28 cellular contexts compared by ENCODE assay signal in the genomic region with DNA sequence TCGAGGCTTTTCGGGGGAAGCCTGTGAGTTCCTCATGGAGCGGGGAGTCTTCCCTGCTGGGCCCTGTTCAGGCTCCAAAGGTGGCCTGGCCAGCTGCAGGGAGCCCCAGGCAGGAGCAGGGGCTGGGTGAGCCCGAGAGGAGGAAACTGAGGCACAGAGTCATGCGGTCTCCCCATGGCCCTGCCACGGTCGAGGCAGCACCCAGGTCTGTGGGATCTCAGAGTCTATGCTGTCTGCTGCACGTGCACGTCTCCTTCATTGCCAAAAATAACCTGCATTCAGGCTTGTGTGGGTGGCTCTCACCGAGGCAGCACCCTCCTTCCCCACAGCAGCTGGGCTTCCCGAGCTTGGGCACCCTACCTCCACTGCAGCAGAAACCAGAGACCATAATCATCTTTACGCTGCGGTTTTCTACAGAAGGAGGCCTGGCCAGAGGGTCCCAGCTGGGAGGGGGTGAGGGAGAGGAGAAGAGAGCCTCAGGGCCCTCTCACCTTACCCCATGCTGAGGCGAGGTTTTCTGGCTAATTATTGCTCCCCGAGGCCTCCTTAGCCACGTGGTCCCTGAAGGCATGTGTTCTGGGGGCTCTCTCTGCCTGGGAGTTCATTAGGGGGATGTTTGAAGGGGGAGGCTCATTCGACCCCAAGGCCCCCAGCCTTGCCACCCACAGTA.
DNase-seq lines count a peak whose midpoint lies in the region; ATAC-seq, FAIRE-seq and TF ChIP-seq lines count a peak whose summit lies in the region.
"Had no signal": no experiment of that assay in that cellular context is flagged by ENCODE, and none has a peak within 500 bp of the region (broad histone marks: within the 10 kb centered on the region; RNA-seq: fewer than 3 reads in every experiment).

No MANE protein-coding gene starts in this region.

- H3K27me3 ChIP-seq in BLaER1 treated with 17β-estradiol and CSF1 and Interleukin-3, amounts not matched to agents 10 nM and 100 nM = no peaks in the 10 kb centered on the region
- H3K27me3 ChIP-seq in WERI-Rb-1 (ENCODE audit: insufficient read depth, low read depth, severe bottlenecking) = no peaks in the 10 kb centered on the region
- H3K27me3 ChIP-seq: SJSA1 had no signal

- no peak overlapping the region for H3K4me3 Mint-ChIP-seq in activated T-cell treated with anti-CD3 and anti-CD28 coated beads, Interleukin-2, amount 50 U/mL, for 72 hours
- H3K4me3 Mint-ChIP-seq: CD4-positive, alpha-beta memory T cell had no signal

- no peaks in the 10 kb centered on the region for H3K4me1 Mint-ChIP-seq in activated T-cell treated with anti-CD3 and anti-CD28 coated beads, Interleukin-2, amount 50 U/mL, for 72 hours (ENCODE audit: low read depth)

- peak; percentile 4 for DNase-seq in WERI-Rb-1
- DNase-seq in kidney = peak; percentile 46
- DNase-seq in putamen (ENCODE audit: low spot score) = peak; percentile 4
- DNase-seq in NCI-H774 (lab: John Stamatoyannopoulos, UW) = no peak
- no peak for DNase-seq in activated T-cell treated with anti-CD3 and anti-CD28 coated beads, Interleukin-2, amount 50 U/mL, for 72 hours
- DNase-seq: C1 segment of cervical spinal cord; CD4-positive, alpha-beta memory T cell; Karpas-422; NCI-H1092; NCI-H1436; NCI-H187; NCI-H2081 treated with DMSO at 0.1 percent for 48 hours; NCI-H2171 treated with DMSO at 0.1 percent for 48 hours; NCI-H345; NCI-H510A treated with DMSO at 0.1 percent for 48 hours; NCI-H748 treated with DMSO at 0.1 percent for 48 hours; NK-92 treated with Interleukin-12 subunit alpha and Interleukin-12 subunit beta, amount 100 ng/mL, for 24 hours; PC-3; Right ventricle myocardium superior had no signal

- H3K9me3 Mint-ChIP-seq in activated T-cell treated with anti-CD3 and anti-CD28 coated beads, Interleukin-2, amount 50 U/mL, for 72 hours = peaks cover 2% of the 10 kb centered on the region in 2 donors

- H3K27me3 Mint-ChIP-seq in activated T-cell treated with anti-CD3 and anti-CD28 coated beads, Interleukin-2, amount 50 U/mL, for 72 hours (ENCODE audit: low read depth) = peaks cover 6% of the 10 kb centered on the region

- no peaks in the 10 kb centered on the region; a peak in 3 of 22 replicates for H4K20me1 ChIP-seq in BLaER1 treated with 17β-estradiol and CSF1 and Interleukin-3, amounts not matched to agents 10 nM and 100 nM

- H3K4me1 ChIP-seq in BLaER1 treated with 17β-estradiol and CSF1 and Interleukin-3, amounts not matched to agents 10 nM and 100 nM = peaks cover 0 to 37% (median 30%) of the 10 kb centered on the region in 10 experiments; a peak in 18 of 20 replicates
- no peaks in the 10 kb centered on the region for H3K4me1 ChIP-seq in kidney (ENCODE audit: control insufficient read depth in 1 of 2, insufficient read depth in 1 of 2, low read depth in 1 of 2, low read length in 2 of 2)
- H3K4me1 ChIP-seq: Caco-2, SJSA1 had no signal

- no peak for FAIRE-seq in kidney (lab: Jason Lieb, UNC)
- FAIRE-seq: G401.6, GM12878, H1 had no signal

- ATAC-seq in activated T-cell treated with anti-CD3 and anti-CD28 coated beads, Interleukin-2, amount 50 U/mL, for 72 hours (replicated peaks in 1 of 2) = no peak
- ATAC-seq in HG03280 (IDR thresholded peaks at IDR 0.05; ENCODE audit: unreplicated experiment) (no peak), esophagus mucosa (no peak)
- ATAC-seq: GM12878, HCT116, PC-3 had no signal

- no peak overlapping the region; a peak in 1 of 22 replicates for H3K27ac ChIP-seq in BLaER1 treated with 17β-estradiol and CSF1 and Interleukin-3, amounts not matched to agents 10 nM and 100 nM
- no peak overlapping the region for H3K27ac ChIP-seq in WERI-Rb-1
- no peak overlapping the region for H3K27ac ChIP-seq in kidney (ENCODE audit: low read depth in 2 of 2, low read length in 2 of 2)
- H3K27ac ChIP-seq: SJSA1 had no signal

- intact Hi-C loops in kidney (cut with DNase I) = no loop called here

- H3K4me2 ChIP-seq in BLaER1 treated with 17β-estradiol and CSF1 and Interleukin-3, amounts not matched to agents 10 nM and 100 nM = peak overlapping the region in 10 of 11 experiments; percentile 8 to 83 (median 71); a peak in 17 of 22 replicates

- H3K36me3 ChIP-seq in BLaER1 treated with 17β-estradiol and CSF1 and Interleukin-3, amounts not matched to agents 10 nM and 100 nM = no peaks in the 10 kb centered on the region
- H3K36me3 ChIP-seq in WERI-Rb-1 (no peaks in the 10 kb centered on the region), kidney (ENCODE audit: control insufficient read depth in 1 of 2, insufficient read depth in 2 of 2, low read length in 2 of 2) (no peaks in the 10 kb centered on the region)
- H3K36me3 ChIP-seq: SJSA1 had no signal

- no peaks in the 10 kb centered on the region for H3K36me3 Mint-ChIP-seq in activated T-cell treated with anti-CD3 and anti-CD28 coated beads, Interleukin-2, amount 50 U/mL, for 72 hours (ENCODE audit: insufficient read depth in 2 of 2)
- H3K36me3 Mint-ChIP-seq: CD4-positive, alpha-beta memory T cell had no signal

- 0 out of 22 replicates have a peak overlapping the region, but pooled peaks of 2 of the 11 experiments have one; percentile 4 to 14 for H3K9ac ChIP-seq in BLaER1 treated with 17β-estradiol and CSF1 and Interleukin-3, amounts not matched to agents 10 nM and 100 nM
- no peak overlapping the region for H3K9ac ChIP-seq in kidney (ENCODE audit: low read length in 2 of 2)

- TF ChIP-seq CTCF in WERI-Rb-1 (IDR thresholded peaks at IDR 0.05; ENCODE audit: low read depth, low read length) = no peak
- no peak for TF ChIP-seq CTCF in kidney (IDR thresholded peaks at IDR 0.05; ENCODE audit: borderline replicate concordance, extremely low read depth, insufficient read depth)

- H3K9me3 ChIP-seq in BLaER1 treated with 17β-estradiol and CSF1 and Interleukin-3, amounts not matched to agents 10 nM and 100 nM (replicated peaks in 1 of 11) = peaks cover 0 to 22% (median 17%) of the 10 kb centered on the region in 11 experiments; a peak in 19 of 22 replicates
- H3K9me3 ChIP-seq in WERI-Rb-1 (ENCODE audit: severe bottlenecking) (peaks cover 3% of the 10 kb centered on the region), kidney (ENCODE audit: control insufficient read depth in 1 of 2, low read length in 2 of 2) (peaks cover 0 to 3% of the 10 kb centered on the region in 2 donors)
- H3K9me3 ChIP-seq: Caco-2, SJSA1 had no signal

- H3K27ac Mint-ChIP-seq in activated T-cell treated with anti-CD3 and anti-CD28 coated beads, Interleukin-2, amount 50 U/mL, for 72 hours = no peak overlapping the region
- H3K27ac Mint-ChIP-seq: CD4-positive, alpha-beta memory T cell had no signal

- H3K4me3 ChIP-seq in BLaER1 treated with 17β-estradiol and CSF1 and Interleukin-3, amounts not matched to agents 10 nM and 100 nM = no peak overlapping the region
- H3K4me3 ChIP-seq in WERI-Rb-1 (ENCODE audit: low read depth, low read length) (no peak overlapping the region), kidney (ENCODE audit: low read length in 2 of 2) (no peak overlapping the region)
- H3K4me3 ChIP-seq: GM12878, SJSA1 had no signal

Comparison
In these comparisons a context has a peak if more than half of its experiments do, and no peak if none do; other contexts are left out.
1. DNase-seq: peak in WERI-Rb-1 (single experiment), kidney (single experiment) and putamen (single experiment); none in NCI-H774 (single experiment) and activated T-cell treated with anti-CD3 and anti-CD28 coated beads, Interleukin-2, amount 50 U/mL, for 72 hours (0 of 2).